In genomic region chr1:2169200-2169836, GRCh38 we compare ENCODE assay signal across 5 cellular contexts.
"Had no signal": no experiment of that assay in that cellular context is flagged by ENCODE, and none has a peak within 500 bp of the region (broad histone marks: within the 10 kb centered on the region; RNA-seq: fewer than 3 reads in every experiment).

No MANE protein-coding gene starts in this region.

- H3K4me2 ChIP-seq: GM23338 had no signal

- FAIRE-seq: HTR-8/SVneo, K562 had no signal

- H3K4me3 Mint-ChIP-seq: GM23338, H9 had no signal

- H2AFZ ChIP-seq: GM23338 had no signal

- ATAC-seq: GM23338, K562 had no signal

- H3K9me3 Mint-ChIP-seq: GM23338, H9 had no signal

- H3K4me3 ChIP-seq: GM23338, K562 had no signal

- DNase-seq: H9, IMR-90 had no signal
